In the genomic region with DNA sequence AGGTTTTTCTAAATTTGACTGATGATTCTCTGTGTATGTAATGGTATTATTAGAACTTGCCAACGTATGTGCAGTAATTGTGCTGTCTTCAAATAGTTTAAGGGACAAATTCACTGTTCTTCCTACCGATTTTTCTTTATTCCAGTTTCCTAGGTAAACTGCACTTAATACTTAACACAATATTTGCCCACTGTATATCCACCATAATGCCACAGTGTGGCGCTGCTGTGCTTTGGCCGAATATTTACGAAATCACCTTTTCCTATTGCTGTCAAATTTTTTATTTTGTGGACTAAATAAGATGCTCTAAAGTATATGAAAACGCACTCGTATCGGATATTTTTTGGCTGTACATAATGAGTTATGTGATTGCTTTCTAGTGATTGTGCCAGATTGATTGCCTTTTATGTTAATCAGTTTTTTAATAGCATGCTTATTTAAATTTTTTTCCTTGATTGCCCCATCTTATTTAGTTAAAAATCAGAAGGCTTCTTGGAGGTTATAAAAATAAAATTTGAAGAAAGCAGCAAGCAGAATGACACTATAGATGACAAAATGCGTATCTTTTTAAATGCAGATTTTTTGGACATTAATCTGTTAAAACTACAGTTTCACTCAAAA, we compare ENCODE assay signal across 7 cellular contexts. TPM values are rescaled to one million over a fixed set of nuclear protein-coding genes. Genes with fewer than 3 reads are reported as not detected.
DNase-seq lines count a peak whose midpoint lies in the region; ATAC-seq and TF ChIP-seq lines count a peak whose summit lies in the region.

No MANE protein-coding gene starts in this region.

- H3K79me2 ChIP-seq in OCI-LY3 (ENCODE audit: low read length) = peaks cover 60% of the 10 kb centered on the region

- H3K36me3 Mint-ChIP-seq in activated naive CD4-positive, alpha-beta T cell treated with anti-CD3 and anti-CD28 coated beads for 36 hours (ENCODE audit: low read depth) = peaks cover 31% of the 10 kb centered on the region

- peaks cover 11% of the 10 kb centered on the region; the same call in 1 of the 2 replicates for H4K20me1 ChIP-seq in OCI-LY3 (ENCODE audit: insufficient read depth, low read length)

- H3K4me3 Mint-ChIP-seq in activated naive CD4-positive, alpha-beta T cell treated with anti-CD3 and anti-CD28 coated beads for 36 hours = no peak overlapping the region

- H3K4me1 ChIP-seq in OCI-LY3 (ENCODE audit: low read length) = peaks cover 20% of the 10 kb centered on the region

- DNase-seq in GM10248 (ENCODE audit: extremely low spot score) (no peak), glomerular visceral epithelial cell (ENCODE audit: extremely low spot score) (peak; percentile 56), putamen (ENCODE audit: low spot score) (peak; percentile 50)
- DNase-seq in activated naive CD4-positive, alpha-beta T cell treated with anti-CD3 and anti-CD28 coated beads for 36 hours = peak; percentile 69

- H3K36me3 ChIP-seq in OCI-LY3 (replicated peaks; ENCODE audit: low read depth, low read length) = peaks cover 26% of the 10 kb centered on the region

- POLR2A ChIA-PET in GM10248 (lab: Yijun Ruan, JAX) = no interaction called here

- CTCF ChIA-PET in GM10248 (lab: Yijun Ruan, JAX) = interaction anchor here (0.7 to 3.6 kb wide), 18 partner anchors 10 to 952 kb away, joined by 3 to 26 read pairs (median 3); a partner anchor contains a TSS
- CTCF ChIA-PET in activated naive CD4-positive, alpha-beta T cell treated with anti-CD3 and anti-CD28 coated beads for 36 hours (lab: Charles Lee) = interaction anchor here (0.6 to 2.6 kb wide), 10 partner anchors 9 to 68 kb away, joined by 3 to 8 read pairs (median 4); a partner anchor contains a TSS

- no peaks in the 10 kb centered on the region for H3K27me3 Mint-ChIP-seq in activated naive CD4-positive, alpha-beta T cell treated with anti-CD3 and anti-CD28 coated beads for 36 hours (ENCODE audit: low read depth)

- ATAC-seq in HG02981 (IDR thresholded peaks at IDR 0.05; ENCODE audit: unreplicated experiment) (peak; percentile 29), GM19467 (IDR thresholded peaks at IDR 0.05; ENCODE audit: unreplicated experiment) (no peak)

- no peaks in the 10 kb centered on the region for H3K9me3 ChIP-seq in OCI-LY3 (ENCODE audit: insufficient read depth, low read length)

- no peak overlapping the region for H3K4me3 ChIP-seq in OCI-LY3 (ENCODE audit: low read length)

- H3K4me1 Mint-ChIP-seq in activated naive CD4-positive, alpha-beta T cell treated with anti-CD3 and anti-CD28 coated beads for 36 hours (ENCODE audit: low read depth) = peaks cover 58% of the 10 kb centered on the region

- no peak overlapping the region for H3K9ac ChIP-seq in OCI-LY3 (ENCODE audit: low read length)

- no peak overlapping the region for H3K27ac ChIP-seq in OCI-LY3 (ENCODE audit: low read length)

- no peaks in the 10 kb centered on the region for H3K27me3 ChIP-seq in OCI-LY3 (ENCODE audit: low read depth, low read length)

- H3K9me3 Mint-ChIP-seq in activated naive CD4-positive, alpha-beta T cell treated with anti-CD3 and anti-CD28 coated beads for 36 hours = no peaks in the 10 kb centered on the region

- H3K27ac Mint-ChIP-seq in activated naive CD4-positive, alpha-beta T cell treated with anti-CD3 and anti-CD28 coated beads for 36 hours = no peak overlapping the region

- intact Hi-C loops in activated naive CD4-positive, alpha-beta T cell treated with anti-CD3 and anti-CD28 coated beads for 36 hours (cut with micrococcal nuclease) = loop anchor here (1.0 to 5.0 kb wide), 4 partner anchors 45 to 1599 kb away; a partner anchor contains a TSS

- 0 out of 2 replicates have a peak overlapping the region, but pooled peaks have one; percentile 45 for H3K4me2 ChIP-seq in OCI-LY3 (ENCODE audit: low read length)

- no peak overlapping the region for H2AFZ ChIP-seq in OCI-LY3 (ENCODE audit: low read depth, low read length)

- TF ChIP-seq CTCF in GM10248 (IDR thresholded peaks at IDR 0.05; ENCODE audit: control extremely low read depth, extremely low read depth, low read depth, missing control alignments) = peak; percentile 92
- peak; percentile 82 for TF ChIP-seq CTCF in OCI-LY3 (IDR thresholded peaks at IDR 0.05; ENCODE audit: low read depth, low read length)

RNA-seq across cellular contexts. Expression of a gene that starts 10.5 kb away (rescaled TPM):
- 10 to 100 TPM; 36.2 to 37.1 TPM for total RNA-seq in activated naive CD4-positive, alpha-beta T cell treated with anti-CD3 and anti-CD28 coated beads for 36 hours

RNA-seq across cellular contexts. Expression of a gene that starts 10.8 kb away (rescaled TPM):
- 1 to 10 TPM; 6.6 to 7.9 TPM for total RNA-seq in activated naive CD4-positive, alpha-beta T cell treated with anti-CD3 and anti-CD28 coated beads for 36 hours
